1 cellular context compared by ENCODE assay signal in the genomic region with DNA sequence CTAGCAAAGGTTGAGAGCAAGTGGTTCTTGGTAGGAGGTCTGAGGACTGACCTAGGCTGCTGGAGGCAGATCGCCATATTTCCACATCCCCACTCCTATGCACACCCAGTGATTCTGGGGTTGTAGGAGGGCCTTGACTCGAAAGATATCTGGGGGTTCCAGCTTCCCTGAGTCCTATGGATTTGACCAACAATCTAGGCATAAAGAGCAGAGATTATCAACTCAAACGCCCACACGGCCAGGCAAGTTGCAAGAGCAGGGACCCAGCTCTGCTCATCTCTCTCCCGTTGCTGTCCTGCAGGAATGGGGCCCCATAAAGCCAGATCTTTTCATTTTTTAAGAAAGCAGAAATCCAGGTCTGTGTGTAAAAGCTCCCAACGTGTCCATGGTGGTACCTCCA.
TF ChIP-seq lines count a peak whose summit lies in the region.

No MANE protein-coding gene starts in this region.

TF ChIP-seq in K562, 482 proteins besides CTCF, POLR2A, EP300 and RAD21 (continued from another document):
- no peak for TF ChIP-seq POLR2AphosphoS5 (IDR thresholded peaks at IDR 0.05; ENCODE audit: control insufficient read depth, insufficient read depth, low read depth, low read length)
TF ChIP-seq in K562: peak in this region for 7.
